In genomic region chr5:75964008-75964407, GRCh38 we compare ENCODE assay signal across 20 cellular contexts.
DNase-seq lines count a peak whose midpoint lies in the region; ATAC-seq, FAIRE-seq and TF ChIP-seq lines count a peak whose summit lies in the region.
"Had no signal": no experiment of that assay in that cellular context is flagged by ENCODE, and none has a peak within 500 bp of the region (broad histone marks: within the 10 kb centered on the region; RNA-seq: fewer than 3 reads in every experiment).

No MANE protein-coding gene starts in this region.

- H3K27me3 ChIP-seq in GM06990 (replicated peaks; ENCODE audit: control insufficient read depth, insufficient read depth, low read length) (no peaks in the 10 kb centered on the region), aorta (ENCODE audit: control insufficient read depth in 1 of 2, insufficient read depth in 2 of 2, low read length in 1 of 2) (no peaks in the 10 kb centered on the region)
- H3K27me3 ChIP-seq: adrenal gland, hepatocyte, testis had no signal

- no peak for TF ChIP-seq CTCF in GM06990 (IDR thresholded peaks at IDR 0.05; ENCODE audit: insufficient read depth, low read length, poor library complexity, severe bottlenecking)

- H3K4me3 ChIP-seq in GM06990 (replicated peaks; ENCODE audit: low read depth, low read length) (0 out of 2 replicates have a peak overlapping the region, but pooled peaks have one; percentile 1), aorta (ENCODE audit: low read length in 2 of 2) (no peak overlapping the region)
- H3K4me3 ChIP-seq: adrenal gland, hepatocyte, testis had no signal

- DNase-seq in GM06990 (ENCODE audit: extremely low read depth, insufficient read length) (peak; percentile 54), SKM-1 (lab: John Stamatoyannopoulos, UW; ENCODE audit: unreplicated experiment) (peak; percentile 27), aorta (no peak), GM19239 (ENCODE audit: insufficient read length, low spot score) (no peak), GM03348 (ENCODE audit: low spot score) (no peak)
- no peak for DNase-seq in activated CD4-positive, alpha-beta T cell treated with anti-CD3 and anti-CD28 coated beads for 36 hours
- DNase-seq: activated CD4-positive, alpha-beta T cell treated with anti-CD3 and anti-CD28 coated beads, Interleukin-2, amount 50 U/mL, for 48 hours; H9; NCI-H146; NCI-H510A treated with DMSO at 0.1 percent for 48 hours; T-helper 17 cell; testis had no signal

- POLR2A ChIA-PET in activated CD4-positive, alpha-beta T cell treated with anti-CD3 and anti-CD28 coated beads for 36 hours (lab: Charles Lee): no interaction called here

- no peak for FAIRE-seq in GM19239 (lab: Jason Lieb, UNC)
- FAIRE-seq: colon had no signal

- no peak overlapping the region for H3K4me3 Mint-ChIP-seq in activated CD4-positive, alpha-beta T cell treated with anti-CD3 and anti-CD28 coated beads for 36 hours
- H3K4me3 Mint-ChIP-seq: activated T-helper 1 cell treated with anti-CD3 and anti-CD28 coated beads, Interleukin-12 subunit alpha, Interleukin-12 subunit beta, Interleukin-2, Interleukin-4 antibody, amounts not matched to agents 30 ng/mL and 10 ng/mL and 1 ng/mL, durations not matched to agents 14 hours and 24 hours and 36 hours; H9; T-helper 17 cell had no signal

- peak; percentile 75 for ATAC-seq in GM19463 (IDR thresholded peaks at IDR 0.05; ENCODE audit: unreplicated experiment)
- ATAC-seq in HG03159 (IDR thresholded peaks at IDR 0.05; ENCODE audit: unreplicated experiment): peak; percentile 87
- no peak for ATAC-seq in aorta (ENCODE audit: low FRiP score)
- no peak for ATAC-seq in activated CD4-positive, alpha-beta T cell treated with anti-CD3 and anti-CD28 coated beads for 36 hours
- ATAC-seq: T-helper 17 cell had no signal

- H3K27ac Mint-ChIP-seq in activated CD4-positive, alpha-beta T cell treated with anti-CD3 and anti-CD28 coated beads for 36 hours: no peak overlapping the region
- H3K27ac Mint-ChIP-seq: activated T-helper 1 cell treated with anti-CD3 and anti-CD28 coated beads, Interleukin-12 subunit alpha, Interleukin-12 subunit beta, Interleukin-2, Interleukin-4 antibody, amounts not matched to agents 30 ng/mL and 10 ng/mL and 1 ng/mL, durations not matched to agents 14 hours and 24 hours and 36 hours; H9; progenitor cell of endocrine pancreas; T-helper 17 cell had no signal

- H3K27ac ChIP-seq in aorta (ENCODE audit: low read depth in 1 of 2, low read length in 2 of 2): no peak overlapping the region
- H3K27ac ChIP-seq: adrenal gland, hepatocyte, RWPE1, testis had no signal

- CTCF ChIA-PET in activated CD4-positive, alpha-beta T cell treated with anti-CD3 and anti-CD28 coated beads for 36 hours (lab: Charles Lee): no interaction called here

- peaks cover 1% of the 10 kb centered on the region for H3K9me3 ChIP-seq in aorta (ENCODE audit: control insufficient read depth, low read length)
- H3K9me3 ChIP-seq: adrenal gland, testis had no signal

- 82 to 87% methylated on average over 2 of the region's 2 CpGs for WGBS in aorta, 2 donors

- H3K4me1 Mint-ChIP-seq in activated CD4-positive, alpha-beta T cell treated with anti-CD3 and anti-CD28 coated beads for 36 hours: no peaks in the 10 kb centered on the region
- H3K4me1 Mint-ChIP-seq: H9, T-helper 17 cell had no signal

- H3K9me3 Mint-ChIP-seq in activated CD4-positive, alpha-beta T cell treated with anti-CD3 and anti-CD28 coated beads for 36 hours (ENCODE audit: low read depth): peaks cover 9% of the 10 kb centered on the region

- H3K27me3 Mint-ChIP-seq in activated CD4-positive, alpha-beta T cell treated with anti-CD3 and anti-CD28 coated beads for 36 hours: peaks cover 26% of the 10 kb centered on the region

- no peaks in the 10 kb centered on the region for H3K36me3 ChIP-seq in GM06990 (ENCODE audit: control insufficient read depth, insufficient read depth, low read length)
- H3K36me3 ChIP-seq in aorta (ENCODE audit: control insufficient read depth in 1 of 2, insufficient read depth in 2 of 2, low read length in 1 of 2): no peaks in the 10 kb centered on the region
- H3K36me3 ChIP-seq: adrenal gland had no signal

- H3K36me3 Mint-ChIP-seq in activated CD4-positive, alpha-beta T cell treated with anti-CD3 and anti-CD28 coated beads for 36 hours (ENCODE audit: low read depth): peaks cover 5% of the 10 kb centered on the region

- intact Hi-C loops in aorta (cut with DNase I): no loop called here
- intact Hi-C loops in activated CD4-positive, alpha-beta T cell treated with anti-CD3 and anti-CD28 coated beads for 36 hours (cut with DNase I, micrococcal nuclease): no loop called here

- H3K4me1 ChIP-seq in aorta (ENCODE audit: control insufficient read depth in 1 of 2, insufficient read depth in 2 of 2, low read length in 2 of 2): no peaks in the 10 kb centered on the region
- H3K4me1 ChIP-seq: adrenal gland, testis had no signal

Comparison
In these comparisons a context has a peak if more than half of its experiments do, and no peak if none do; other contexts are left out.
1. DNase-seq: peak in GM06990 (single experiment) and SKM-1 (single experiment); none in aorta (0 of 2), activated CD4-positive, alpha-beta T cell treated with anti-CD3 and anti-CD28 coated beads for 36 hours (single experiment), GM19239 (single experiment) and GM03348 (single experiment).
2. ATAC-seq: peak in GM19463 (single experiment) and HG03159 (single experiment); none in aorta (single experiment) and activated CD4-positive, alpha-beta T cell treated with anti-CD3 and anti-CD28 coated beads for 36 hours (single experiment).